19 cellular contexts compared by ENCODE assay signal in the genomic region with DNA sequence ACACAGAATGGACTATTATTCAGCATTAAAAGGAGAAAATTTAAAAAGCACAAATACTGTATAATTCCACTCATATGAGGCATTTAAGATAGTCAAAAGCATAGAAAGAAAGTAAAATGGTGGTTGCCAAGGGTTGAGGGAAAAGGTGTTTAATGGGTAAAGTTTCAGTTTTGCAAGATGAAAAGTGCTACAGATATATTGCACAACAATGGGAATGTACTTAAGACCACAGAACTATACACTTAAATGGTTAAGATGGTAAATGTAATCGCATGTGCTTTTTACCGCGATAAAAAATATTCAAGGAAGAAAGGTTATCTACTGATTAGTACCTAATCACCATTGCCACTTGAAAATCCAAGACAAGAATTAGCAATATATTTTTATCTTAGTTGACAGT.
DNase-seq lines count a peak whose midpoint lies in the region; ATAC-seq, FAIRE-seq and TF ChIP-seq lines count a peak whose summit lies in the region.
"Had no signal": no experiment of that assay in that cellular context is flagged by ENCODE, and none has a peak within 500 bp of the region (broad histone marks: within the 10 kb centered on the region; RNA-seq: fewer than 3 reads in every experiment).

No MANE protein-coding gene starts in this region.

- H3K79me2 ChIP-seq in HepG2 (ENCODE audit: insufficient read depth, low read length) = no peaks in the 10 kb centered on the region

- H3K27me3 ChIP-seq in HepG2 (ENCODE audit: control insufficient read depth in 1 of 2, insufficient read depth in 2 of 2, low read length in 2 of 2) = no peaks in the 10 kb centered on the region
- H3K27me3 ChIP-seq in right lobe of liver = no peaks in the 10 kb centered on the region
- H3K27me3 ChIP-seq in IMR-90 (ENCODE audit: control insufficient read depth, insufficient read depth, low read length) = no peaks in the 10 kb centered on the region
- H3K27me3 ChIP-seq: BLaER1 had no signal

- TF ChIP-seq POLR2A in HepG2 (IDR thresholded peaks at IDR 0.05; ENCODE audit: insufficient read depth in 1 of 2, low read depth in 2 of 2, low read length in 2 of 2) = no peak
- no peak for TF ChIP-seq POLR2A in right lobe of liver (IDR thresholded peaks at IDR 0.05)
- TF ChIP-seq POLR2A in IMR-90 (IDR thresholded peaks at IDR 0.05; ENCODE audit: low read depth, low read length) = no peak

- H4K20me1 ChIP-seq in HepG2 (ENCODE audit: insufficient read depth, low read length) (no peaks in the 10 kb centered on the region), IMR-90 (ENCODE audit: insufficient read depth, low read length) (no peaks in the 10 kb centered on the region)
- H4K20me1 ChIP-seq: BLaER1 had no signal

- H3K18ac ChIP-seq in IMR-90 (ENCODE audit: low read depth, low read length) = no peak overlapping the region

- H3K36me3 ChIP-seq in HepG2 (replicated peaks in 1 of 2; ENCODE audit: control insufficient read depth in 1 of 2, insufficient read depth in 2 of 2, low read length in 2 of 2) (no peaks in the 10 kb centered on the region), right lobe of liver (no peaks in the 10 kb centered on the region), IMR-90 (ENCODE audit: control insufficient read depth, insufficient read depth, low read length) (no peaks in the 10 kb centered on the region)
- H3K36me3 ChIP-seq: BLaER1 had no signal

- BruUV-seq in HepG2 (replicated peaks; lab: Mats Ljungman, UMichigan) (no TSS peak), IMR-90 (replicated peaks; lab: Mats Ljungman, UMichigan) (no TSS peak)

- no peak overlapping the region for H4K91ac ChIP-seq in IMR-90 (ENCODE audit: insufficient read depth, low read depth, low read length)

- intact Hi-C loops in HepG2 (cut with micrococcal nuclease; ENCODE audit: unreplicated experiment) (no loop called here), right lobe of liver (cut with DNase I) (loop anchor here in 1 of 2 donors (10.0 kb wide), 1 partner anchor 193 kb away; no protein-coding TSS in a partner anchor), IMR-90 (cut with micrococcal nuclease) (no loop called here), left cardiac atrium (cut with DNase I) (loop anchor here in 1 of 2 donors (10.0 kb wide), 1 partner anchor 353 kb away; no protein-coding TSS in a partner anchor), posterior cingulate gyrus (cut with DNase I) (no loop called here)

- no peak overlapping the region for H4K8ac ChIP-seq in IMR-90 (ENCODE audit: low read depth in 2 of 2, low read length in 2 of 2)

- in situ Hi-C loops in HepG2 (cut with HindIII; ENCODE audit: extremely low pct_ligation_motif_present, low pct_unique_long_range_greater_than_20kb) = loop anchor here (25.0 kb wide), 1 partner anchor 615 kb away; no protein-coding TSS in a partner anchor
- in situ Hi-C loops in IMR-90 (cut with MboI; ENCODE audit: low sequenced_read_pairs) = loop anchor here (10.0 kb wide), 1 partner anchor 203 kb away; no protein-coding TSS in a partner anchor

- no peak overlapping the region for H3K14ac ChIP-seq in IMR-90 (replicated peaks; ENCODE audit: low read depth, low read length)

- no peak overlapping the region for H3K9ac ChIP-seq in HepG2 (ENCODE audit: insufficient read depth, low read depth, low read length)
- no peak overlapping the region for H3K9ac ChIP-seq in IMR-90 (ENCODE audit: low read depth, low read length)
- H3K9ac ChIP-seq: BLaER1 had no signal

- ATAC-seq in HepG2 (no peak), right lobe of liver (no peak), IMR-90 (ENCODE audit: low read depth) (no peak), left cardiac atrium (no peak)
- ATAC-seq: A549; CD8-positive, alpha-beta T cell; GM23338 had no signal

- no peak overlapping the region for H2AFZ ChIP-seq in HepG2 (ENCODE audit: low read length)
- no peak overlapping the region for H2AFZ ChIP-seq in IMR-90 (replicated peaks; ENCODE audit: low read length, poor library complexity)
- H2AFZ ChIP-seq: GM23338 had no signal

- peaks cover 10% of the 10 kb centered on the region; the same call in 1 of the 2 replicates for H3K9me3 ChIP-seq in HepG2 (ENCODE audit: low read length)
- H3K9me3 ChIP-seq in right lobe of liver = no peaks in the 10 kb centered on the region
- H3K9me3 ChIP-seq in IMR-90 (ENCODE audit: control insufficient read depth, insufficient read depth, low read length) = no peaks in the 10 kb centered on the region
- H3K9me3 ChIP-seq: A549 had no signal

- H3K9me1 ChIP-seq in IMR-90 (ENCODE audit: insufficient read depth, low read length) = no peaks in the 10 kb centered on the region

- no peak overlapping the region for H4K5ac ChIP-seq in IMR-90 (ENCODE audit: low read depth, low read length)

- H3K4me3 ChIP-seq in HepG2 (replicated peaks in 1 of 3; ENCODE audit: insufficient read depth in 1 of 3, low read depth in 2 of 3, low read length in 3 of 3) (no peak overlapping the region), right lobe of liver (no peak overlapping the region), IMR-90 (ENCODE audit: insufficient read depth, low read depth, low read length) (no peak overlapping the region)
- H3K4me3 ChIP-seq: A549, BLaER1, GM23338 had no signal

- dilution Hi-C loops in IMR-90 (cut with HindIII; ENCODE audit: low sequenced_read_pairs, unreplicated experiment) = no loop called here

- H2AK9ac ChIP-seq in IMR-90 (replicated peaks; ENCODE audit: low read depth, low read length, poor library complexity) = no peak overlapping the region

- no peak for TF ChIP-seq CTCF in HepG2 (CRISPR knock-in tag; IDR thresholded peaks at IDR 0.05)
- no peak for TF ChIP-seq CTCF in right lobe of liver (IDR thresholded peaks at IDR 0.05)
- TF ChIP-seq CTCF in IMR-90 (conservative IDR thresholded peaks at IDR 0.05; ENCODE audit: low read depth, low read length) = no peak

- no peak overlapping the region for H2AK5ac ChIP-seq in IMR-90 (ENCODE audit: low read depth, low read length)

- H2BK20ac ChIP-seq in IMR-90 (ENCODE audit: low read depth, low read length) = no peak overlapping the region

- no peak overlapping the region for H3K23ac ChIP-seq in IMR-90 (ENCODE audit: low read depth, low read length)

- H3K27ac ChIP-seq in HepG2 (ENCODE audit: extremely low read length, insufficient read depth, low read length) (no peak overlapping the region), right lobe of liver (no peak overlapping the region), IMR-90 (ENCODE audit: insufficient read depth, low read length) (no peak overlapping the region)
- H3K27ac ChIP-seq: 22Rv1, A549, BLaER1, HL-60 had no signal

- CTCF ChIA-PET in HepG2 (lab: Yijun Ruan, JAX; ENCODE audit: low intra/inter-chr PET ratio, low total read pairs) (no interaction called here), IMR-90 (lab: Yijun Ruan, JAX) (no interaction called here)

- no peak for DNase-seq in HepG2 (ENCODE audit: low spot score)
- no peak for DNase-seq in right lobe of liver
- DNase-seq in IMR-90 = no peak
- peak; percentile 10 for DNase-seq in MV-4-11 (lab: John Stamatoyannopoulos, UW)
- peak; percentile 25 for DNase-seq in iris pigment epithelial cell (ENCODE audit: low read depth)
- no peak for DNase-seq in iPS-NIHi7 (ENCODE audit: extremely low spot score)
- no peak for DNase-seq in left cardiac atrium
- DNase-seq in posterior cingulate gyrus = no peak
- DNase-seq: CD8-positive, alpha-beta T cell; GDM1; HCEC 1CT had no signal

- TF ChIP-seq RAD21 in HepG2 (CRISPR knock-in tag; IDR thresholded peaks at IDR 0.05) (no peak), IMR-90 (IDR thresholded peaks at IDR 0.05; ENCODE audit: low read length) (no peak)

- peaks cover 33% of the 10 kb centered on the region for H3K4me1 ChIP-seq in HepG2 (ENCODE audit: insufficient read depth, low read length)
- H3K4me1 ChIP-seq in right lobe of liver = no peaks in the 10 kb centered on the region
- peaks cover 3% of the 10 kb centered on the region; the same call in 1 of the 2 replicates for H3K4me1 ChIP-seq in IMR-90 (ENCODE audit: control insufficient read depth, insufficient read depth, low read length)

- H2BK5ac ChIP-seq in IMR-90 (ENCODE audit: low read depth, low read length, poor library complexity, severe bottlenecking) = no peak overlapping the region

- POLR2A ChIA-PET in HepG2 (lab: Yijun Ruan, JAX) = no interaction called here
- POLR2A ChIA-PET in IMR-90 (lab: Charles Lee; ENCODE audit: unreplicated experiment) = no interaction called here

- no peak overlapping the region for H3K4ac ChIP-seq in IMR-90 (ENCODE audit: low read depth, low read length)

- WGBS in HepG2 (ENCODE audit: low lambda C conversion rate) = 97% methylated on average over 3 of the region's 3 CpGs
- 83% methylated on average over 3 of the region's 3 CpGs for WGBS in right lobe of liver (ENCODE audit: insufficient coverage, low coverage, low lambda C conversion rate, missing lambda C conversion rate)
- WGBS in IMR-90 (ENCODE audit: extremely low coverage in 2 of 2, insufficient read length in 1 of 2), 2 experiments = no CpG with 5 or more reads among the region's 3 CpGs

- no peak overlapping the region for H2BK15ac ChIP-seq in IMR-90 (ENCODE audit: low read depth, low read length)

- TF ChIP-seq EP300 in HepG2 (IDR thresholded peaks at IDR 0.05; ENCODE audit: low read depth in 2 of 2, low read length in 2 of 2) = no peak
- no peak for TF ChIP-seq EP300 in HepG2 (CRISPR knock-in tag; IDR thresholded peaks at IDR 0.05; ENCODE audit: borderline replicate concordance)

- no peak for FAIRE-seq in HepG2 (lab: Jason Lieb, UNC)
- FAIRE-seq: A549, GM12892, GM18507, H54 had no signal

- H2BK120ac ChIP-seq in IMR-90 (ENCODE audit: low read depth, low read length) = no peak overlapping the region

- no peaks in the 10 kb centered on the region for H3K79me1 ChIP-seq in IMR-90 (ENCODE audit: low read depth in 1 of 2, low read length in 2 of 2)

- H3K4me2 ChIP-seq in HepG2 (ENCODE audit: low read depth, low read length) (no peak overlapping the region), IMR-90 (ENCODE audit: low read depth, low read length) (no peak overlapping the region)
- H3K4me2 ChIP-seq: A549, BLaER1, GM23338 had no signal

- no peak overlapping the region for H3K56ac ChIP-seq in IMR-90 (ENCODE audit: extremely low read depth, insufficient read depth, low read length)

TF ChIP-seq in HepG2, 621 proteins besides CTCF, POLR2A, EP300 and RAD21 (continues in another document):
- peak; percentile 86 for TF ChIP-seq CEBPB (IDR thresholded peaks at IDR 0.05; ENCODE audit: borderline replicate concordance, low read depth, low read length)

TF ChIP-seq in IMR-90, 13 proteins besides CTCF, POLR2A, EP300 and RAD21:
- TF ChIP-seq CEBPB (IDR thresholded peaks at IDR 0.05; ENCODE audit: low read depth, low read length) (peak; percentile 82), FOS (IDR thresholded peaks at IDR 0.05; ENCODE audit: low read depth, low read length) (no peak)

Comparison
In these comparisons a context has a peak if more than half of its experiments do, and no peak if none do; other contexts are left out.
1. DNase-seq: peak in MV-4-11 (single experiment) and iris pigment epithelial cell (single experiment); none in HepG2 (single experiment), right lobe of liver (0 of 3), IMR-90 (single experiment), iPS-NIHi7 (single experiment), left cardiac atrium (single experiment) and posterior cingulate gyrus (0 of 10).